8 cellular contexts compared by ENCODE assay signal in the genomic region with DNA sequence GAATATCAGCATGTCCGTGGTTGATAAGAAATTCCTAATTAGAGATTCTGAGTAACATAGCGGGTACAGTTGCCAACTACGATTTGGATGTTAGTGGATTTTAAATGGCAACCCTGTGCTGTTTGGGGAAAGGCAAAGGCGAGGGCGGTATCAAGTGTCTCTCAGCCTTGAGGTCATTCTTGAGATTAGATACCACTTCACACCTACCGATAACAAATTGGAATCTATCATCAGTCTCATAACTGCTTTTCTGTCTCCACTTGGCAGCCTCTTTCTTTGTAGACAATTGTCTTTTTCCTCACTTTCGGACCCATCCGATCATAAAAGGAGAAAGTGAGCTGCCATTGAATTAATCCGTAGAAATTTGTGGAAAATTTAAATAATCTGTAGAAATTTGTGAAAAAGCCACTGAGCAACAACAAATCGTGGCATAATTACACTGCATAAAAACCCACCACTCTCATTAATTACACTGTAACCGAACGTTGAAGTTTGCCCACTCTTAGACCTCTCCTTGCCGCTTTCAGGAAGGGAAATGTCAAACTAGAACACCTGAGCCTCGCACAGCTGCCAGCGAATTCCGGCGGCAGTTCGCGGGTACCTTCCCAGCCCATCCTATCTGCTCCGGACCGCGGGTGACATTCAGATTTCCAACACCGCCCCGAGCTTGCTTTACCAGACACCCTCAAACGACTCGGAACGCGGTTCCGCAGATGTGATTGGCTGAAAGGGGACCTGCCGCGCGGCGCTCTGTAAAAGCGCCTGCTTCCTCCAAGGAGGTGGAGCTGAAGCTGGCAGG. TPM values are rescaled to one million over a fixed set of nuclear protein-coding genes. Genes with fewer than 3 reads are reported as not detected.
DNase-seq lines count a peak whose midpoint lies in the region; ATAC-seq, FAIRE-seq and TF ChIP-seq lines count a peak whose summit lies in the region.

No MANE protein-coding gene starts in this region.

- ATAC-seq in Right ventricle myocardium inferior, result peak; percentile 62
- ATAC-seq in activated naive CD8-positive, alpha-beta T cell treated with anti-CD3 and anti-CD28 coated beads, Interleukin-2, amount 50 U/mL, for 24 hours, result peak; percentile 23
- peak; percentile 14 to 70 (median 60) for ATAC-seq in heart right ventricle
- ATAC-seq in pancreas, result peak; percentile 48 to 60 (median 53)
- ATAC-seq in GM19397 (IDR thresholded peaks at IDR 0.05; ENCODE audit: unreplicated experiment), result no peak

- 6% methylated on average over 34 of the region's 34 CpGs for WGBS in heart right ventricle, 2 donors
- WGBS in pancreas, 2 donors, result 2% methylated on average over 34 of the region's 34 CpGs

- DNase-seq in Right ventricle myocardium inferior (ENCODE audit: missing footprints) (peak; percentile 86), cardiac septum (ENCODE audit: low spot score) (no peak), HK-2 (ENCODE audit: unreplicated experiment) (peak; percentile 73), RPMI8226 (peak; percentile 88), heart right ventricle (peak; percentile 65 to 73), pancreas (peak; percentile 69 to 81 (median 79))
- peak; percentile 48 for DNase-seq in activated naive CD8-positive, alpha-beta T cell treated with anti-CD3 and anti-CD28 coated beads, Interleukin-2, amount 50 U/mL, for 24 hours

- H3K27me3 Mint-ChIP-seq in activated naive CD8-positive, alpha-beta T cell treated with anti-CD3 and anti-CD28 coated beads, Interleukin-2, amount 50 U/mL, for 24 hours, result peaks cover 39% of the 10 kb centered on the region

- TF ChIP-seq CTCF in heart right ventricle (IDR thresholded peaks at IDR 0.05) (peak in 1 of 9 donors; percentile 1), pancreas (IDR thresholded peaks at IDR 0.05) (no peak)

- H3K36me3 Mint-ChIP-seq in activated naive CD8-positive, alpha-beta T cell treated with anti-CD3 and anti-CD28 coated beads, Interleukin-2, amount 50 U/mL, for 24 hours (ENCODE audit: low read depth), result no peaks in the 10 kb centered on the region

- H3K9me3 ChIP-seq in heart right ventricle, result no peaks in the 10 kb centered on the region
- no peaks in the 10 kb centered on the region for H3K9me3 ChIP-seq in pancreas

- H3K27ac Mint-ChIP-seq in activated naive CD8-positive, alpha-beta T cell treated with anti-CD3 and anti-CD28 coated beads, Interleukin-2, amount 50 U/mL, for 24 hours, result peak overlapping the region; percentile 68

- H3K4me1 Mint-ChIP-seq in activated naive CD8-positive, alpha-beta T cell treated with anti-CD3 and anti-CD28 coated beads, Interleukin-2, amount 50 U/mL, for 24 hours, result peaks cover 62% of the 10 kb centered on the region

- H3K27me3 ChIP-seq in heart right ventricle (peaks cover 0 to 83% (median 0%) of the 10 kb centered on the region in 7 donors), pancreas (no peaks in the 10 kb centered on the region)

- FAIRE-seq in pancreas (lab: Jason Lieb, UNC), result no peak

- peak overlapping the region; percentile 96 for H3K4me3 Mint-ChIP-seq in activated naive CD8-positive, alpha-beta T cell treated with anti-CD3 and anti-CD28 coated beads, Interleukin-2, amount 50 U/mL, for 24 hours

- peak overlapping the region; percentile 14 to 98 (median 90) for H3K27ac ChIP-seq in heart right ventricle
- H3K27ac ChIP-seq in pancreas, result peak overlapping the region; percentile 86 to 98 (median 96)

- H3K4me1 ChIP-seq in heart right ventricle, result peaks cover 0 to 71% (median 47%) of the 10 kb centered on the region in 9 donors
- H3K4me1 ChIP-seq in pancreas, result peaks cover 2 to 24% (median 7%) of the 10 kb centered on the region in 3 donors

- intact Hi-C loops in Right ventricle myocardium inferior (cut with DNase I), result loop anchor here (5.0 to 10.0 kb wide), 4 partner anchors 155 to 1965 kb away; a partner anchor contains a TSS
- intact Hi-C loops in cardiac septum (cut with DNase I), result loop anchor here (1.0 to 10.0 kb wide), 5 partner anchors 157 to 1590 kb away; a partner anchor contains a TSS
- intact Hi-C loops in heart right ventricle (cut with DNase I), result loop anchor here in 5 of 10 donors (5.0 to 10.0 kb wide), 4 partner anchors 152 to 1968 kb away; a partner anchor contains a TSS
- intact Hi-C loops in pancreas (cut with DNase I), result no loop called here

- H3K4me3 ChIP-seq in heart right ventricle (peak overlapping the region; percentile 23 to 97 (median 82)), pancreas (peak overlapping the region; percentile 15 to 97 (median 91))

- H3K36me3 ChIP-seq in heart right ventricle (no peaks in the 10 kb centered on the region), pancreas (no peaks in the 10 kb centered on the region)

- H3K9me3 Mint-ChIP-seq in activated naive CD8-positive, alpha-beta T cell treated with anti-CD3 and anti-CD28 coated beads, Interleukin-2, amount 50 U/mL, for 24 hours, result no peaks in the 10 kb centered on the region

RNA-seq across cellular contexts. Expression of a gene that starts 0.8 kb away (rescaled TPM):
- 15.4 TPM for total RNA-seq in Right ventricle myocardium inferior
- total RNA-seq in cardiac septum, result 14.4 TPM
- 10 to 100 TPM; 12.2 to 16.6 (median 14.0) TPM for total RNA-seq in heart right ventricle
- polyA plus RNA-seq in heart right ventricle, result 1 to 10 TPM; 1.7 to 6.0 TPM
- 10 to 100 TPM in 2 of 6 donors, 1 to 10 TPM in 4; 6.5 to 15.3 (median 9.1) TPM for total RNA-seq in pancreas
- polyA plus RNA-seq in pancreas, result 1 to 10 TPM; 2.7 to 5.2 TPM

Comparison
In these comparisons a context has a peak if more than half of its experiments do, and no peak if none do; other contexts are left out.
1. intact Hi-C loops: an anchor here in Right ventricle myocardium inferior (5.0 to 10.0 kb wide) and cardiac septum (1.0 to 10.0 kb wide); none called in pancreas.